Comparison of ENCODE assay signal across 9 cellular contexts in genomic region chr17:60435244-60436170, GRCh38. TPM values are rescaled to one million over a fixed set of nuclear protein-coding genes. Genes with fewer than 3 reads are reported as not detected.
A peak's percentile ranks its signal among the peaks of the same experiment; 100 is the strongest.
DNase-seq lines count a peak whose midpoint lies in the region; ATAC-seq and TF ChIP-seq lines count a peak whose summit lies in the region.
"Had no signal": no experiment of that assay in that cellular context is flagged by ENCODE, and none has a peak within 500 bp of the region (broad histone marks: within the 10 kb centered on the region; RNA-seq: fewer than 3 reads in every experiment).

No MANE protein-coding gene starts in this region.

- H3K4me3 Mint-ChIP-seq in activated T-cell treated with anti-CD3 and anti-CD28 coated beads, Interleukin-2, amount 50 U/mL, for 72 hours = no peak overlapping the region
- no peak overlapping the region for H3K4me3 Mint-ChIP-seq in nephron progenitor cell
- H3K4me3 Mint-ChIP-seq: activated naive CD4-positive, alpha-beta T cell treated with anti-CD3 and anti-CD28 coated beads, Interleukin-2, amount 50 U/mL, for 24 hours had no signal

- H2AFZ ChIP-seq in fibroblast of lung (ENCODE audit: low read length) = peak overlapping the region; percentile 94

- peaks cover 0 to 2% of the 10 kb centered on the region in 2 donors for H3K9me3 Mint-ChIP-seq in activated T-cell treated with anti-CD3 and anti-CD28 coated beads, Interleukin-2, amount 50 U/mL, for 72 hours
- H3K9me3 Mint-ChIP-seq in nephron progenitor cell = peaks cover 31% of the 10 kb centered on the region
- H3K9me3 Mint-ChIP-seq: activated naive CD4-positive, alpha-beta T cell treated with anti-CD3 and anti-CD28 coated beads, Interleukin-2, amount 50 U/mL, for 24 hours had no signal

- no peaks in the 10 kb centered on the region for H4K20me1 ChIP-seq in fibroblast of lung (ENCODE audit: control insufficient read depth, extremely low read depth, insufficient read depth, low read length)

- H3K9me3 ChIP-seq in Peyer's patch (no peaks in the 10 kb centered on the region), fibroblast of lung (ENCODE audit: control insufficient read depth, insufficient read depth, low read depth, low read length) (no peaks in the 10 kb centered on the region), suprapubic skin (no peaks in the 10 kb centered on the region)

- no peaks in the 10 kb centered on the region for H3K79me2 ChIP-seq in fibroblast of lung (ENCODE audit: control insufficient read depth, insufficient read depth, low read length)

- H3K9ac ChIP-seq in fibroblast of lung (ENCODE audit: insufficient read depth, low read length) = no peak overlapping the region

- H3K27ac Mint-ChIP-seq in activated T-cell treated with anti-CD3 and anti-CD28 coated beads, Interleukin-2, amount 50 U/mL, for 72 hours = no peak overlapping the region
- H3K27ac Mint-ChIP-seq in nephron progenitor cell = peak overlapping the region; percentile 8
- H3K27ac Mint-ChIP-seq: activated naive CD4-positive, alpha-beta T cell treated with anti-CD3 and anti-CD28 coated beads, Interleukin-2, amount 50 U/mL, for 24 hours had no signal

- no peak for TF ChIP-seq EP300 in suprapubic skin (IDR thresholded peaks at IDR 0.05)

- peak; percentile 47 to 65 for ATAC-seq in activated T-cell treated with anti-CD3 and anti-CD28 coated beads, Interleukin-2, amount 50 U/mL, for 72 hours (replicated peaks in 1 of 2)
- ATAC-seq in HG03139 (IDR thresholded peaks at IDR 0.05; ENCODE audit: unreplicated experiment) = no peak

- peak overlapping the region; percentile 75 for H3K4me2 ChIP-seq in fibroblast of lung (ENCODE audit: extremely low read depth, insufficient read depth, low read length)

- no peak overlapping the region for H3K4me3 ChIP-seq in Peyer's patch
- peak overlapping the region in 1 of 4 experiments; percentile 18 for H3K4me3 ChIP-seq in fibroblast of lung (replicated peaks in 1 of 4; ENCODE audit: control extremely low read depth in 1 of 4, insufficient read depth in 1 of 4, low read depth in 3 of 4, low read length in 4 of 4)
- H3K4me3 ChIP-seq in suprapubic skin = no peak overlapping the region

- TF ChIP-seq POLR2A in Peyer's patch (IDR thresholded peaks at IDR 0.05) (no peak), suprapubic skin (IDR thresholded peaks at IDR 0.05) (no peak)

- TF ChIP-seq CTCF in LNCAP (IDR thresholded peaks at IDR 0.05) (peak; percentile 86), Peyer's patch (IDR thresholded peaks at IDR 0.05) (peak; percentile 73 to 97 (median 94)), fibroblast of lung (conservative IDR thresholded peaks at IDR 0.05 in 1 of 2, IDR thresholded peaks at IDR 0.05 in 1 of 2; ENCODE audit: low read depth in 1 of 2, low read length in 2 of 2) (peak; percentile 83 to 88), nephron progenitor cell (IDR thresholded peaks at IDR 0.05) (peak; percentile 90), suprapubic skin (IDR thresholded peaks at IDR 0.05) (peak; percentile 85 to 95)

- no peak overlapping the region for H3K27ac ChIP-seq in Peyer's patch
- H3K27ac ChIP-seq in fibroblast of lung (ENCODE audit: insufficient read depth, low read length) = peak overlapping the region; percentile 72
- no peak overlapping the region for H3K27ac ChIP-seq in suprapubic skin

- peak; percentile 22 for DNase-seq in DMS79 (lab: John Stamatoyannopoulos, UW)
- peak in 2 of 3 donors; percentile 65 to 84 for DNase-seq in Peyer's patch
- DNase-seq in activated T-cell treated with anti-CD3 and anti-CD28 coated beads, Interleukin-2, amount 50 U/mL, for 72 hours = peak; percentile 49 to 59
- DNase-seq in fibroblast of lung (ENCODE audit: low read depth in 2 of 2) = peak; percentile 81 to 92
- peak; percentile 68 for DNase-seq in nephron progenitor cell
- DNase-seq in suprapubic skin (ENCODE audit: low spot score in 2 of 2) = peak in 1 of 2 donors; percentile 78

- peaks cover 4% of the 10 kb centered on the region for H3K27me3 Mint-ChIP-seq in activated T-cell treated with anti-CD3 and anti-CD28 coated beads, Interleukin-2, amount 50 U/mL, for 72 hours (ENCODE audit: low read depth)
- peaks cover 21% of the 10 kb centered on the region for H3K27me3 Mint-ChIP-seq in nephron progenitor cell (ENCODE audit: low read depth, poor library complexity)
- H3K27me3 Mint-ChIP-seq: activated naive CD4-positive, alpha-beta T cell treated with anti-CD3 and anti-CD28 coated beads, Interleukin-2, amount 50 U/mL, for 24 hours had no signal

- H3K36me3 ChIP-seq in Peyer's patch = no peaks in the 10 kb centered on the region
- H3K36me3 ChIP-seq in fibroblast of lung (ENCODE audit: control insufficient read depth, insufficient read depth, low read length) = no peaks in the 10 kb centered on the region
- H3K36me3 ChIP-seq in suprapubic skin = no peaks in the 10 kb centered on the region

- no peaks in the 10 kb centered on the region for H3K4me1 Mint-ChIP-seq in activated T-cell treated with anti-CD3 and anti-CD28 coated beads, Interleukin-2, amount 50 U/mL, for 72 hours (ENCODE audit: low read depth)
- H3K4me1 Mint-ChIP-seq in nephron progenitor cell = no peaks in the 10 kb centered on the region
- H3K4me1 Mint-ChIP-seq: activated naive CD4-positive, alpha-beta T cell treated with anti-CD3 and anti-CD28 coated beads, Interleukin-2, amount 50 U/mL, for 24 hours had no signal

- no peaks in the 10 kb centered on the region for H3K27me3 ChIP-seq in Peyer's patch
- peaks cover 4% of the 10 kb centered on the region for H3K27me3 ChIP-seq in fibroblast of lung (ENCODE audit: control insufficient read depth, insufficient read depth, low read length)
- H3K27me3 ChIP-seq in suprapubic skin = no peaks in the 10 kb centered on the region

- WGBS in suprapubic skin = 71% methylated on average over 28 of the region's 28 CpGs

- H3K4me1 ChIP-seq in Peyer's patch (no peaks in the 10 kb centered on the region), fibroblast of lung (ENCODE audit: control insufficient read depth, extremely low read depth, insufficient read depth, low read length) (peaks cover 4% of the 10 kb centered on the region), suprapubic skin (peaks cover 6% of the 10 kb centered on the region)

- peaks cover 3% of the 10 kb centered on the region in 2 donors for H3K36me3 Mint-ChIP-seq in activated T-cell treated with anti-CD3 and anti-CD28 coated beads, Interleukin-2, amount 50 U/mL, for 72 hours (ENCODE audit: insufficient read depth in 2 of 2)
- no peaks in the 10 kb centered on the region for H3K36me3 Mint-ChIP-seq in nephron progenitor cell (ENCODE audit: low read depth)
- H3K36me3 Mint-ChIP-seq: activated naive CD4-positive, alpha-beta T cell treated with anti-CD3 and anti-CD28 coated beads, Interleukin-2, amount 50 U/mL, for 24 hours had no signal

RNA-seq across cellular contexts. Expression of gene CHCT1, which starts 13.2 kb away (rescaled TPM):
- not detected for total RNA-seq in Peyer's patch
- under 1 TPM; 0.46 to 0.67 TPM for total RNA-seq in activated T-cell treated with anti-CD3 and anti-CD28 coated beads, Interleukin-2, amount 50 U/mL, for 72 hours
- total RNA-seq in fibroblast of lung = 0.26 TPM in 1 of 2 replicates, not detected in the other
- polyA plus RNA-seq in fibroblast of lung = not detected in 2 replicates
- polyA plus RNA-seq in fibroblast of lung (2012) = not detected in 2 replicates
- polyA minus RNA-seq in fibroblast of lung (ENCODE audit: low replicate concordance) = not detected in 2 replicates
- not detected for total RNA-seq in suprapubic skin

RNA-seq across cellular contexts. Expression of gene USP32, which starts 43.6 kb away (rescaled TPM):
- total RNA-seq in Peyer's patch = 10 to 100 TPM; 31.5 to 52.8 (median 48.6) TPM
- total RNA-seq in activated T-cell treated with anti-CD3 and anti-CD28 coated beads, Interleukin-2, amount 50 U/mL, for 72 hours = 10 to 100 TPM; 42.4 to 48.8 TPM
- total RNA-seq in fibroblast of lung = 61.6 and 82.7 TPM in 2 replicates
- polyA plus RNA-seq in fibroblast of lung = 40.0 and 40.1 TPM in 2 replicates
- 39.8 and 42.1 TPM in 2 replicates for polyA plus RNA-seq in fibroblast of lung (2012)
- 20.4 and 45.0 TPM in 2 replicates for polyA minus RNA-seq in fibroblast of lung (ENCODE audit: low replicate concordance)
- 10 to 100 TPM; 58.3 to 74.5 (median 62.0) TPM for total RNA-seq in suprapubic skin
